Comparison of ENCODE assay signal across 1 cellular context in genomic region chr3:60365360-60365759, GRCh38.
TF ChIP-seq lines count a peak whose summit lies in the region.

No MANE protein-coding gene starts in this region.

TF ChIP-seq in GM12878, 131 proteins besides CTCF, POLR2A, EP300 and RAD21 (continued from another document):
- TF ChIP-seq ZBTB33 (IDR thresholded peaks at IDR 0.05): no peak
- peak; percentile 89 for TF ChIP-seq MTA2 (IDR thresholded peaks at IDR 0.05; ENCODE audit: low read depth)
- TF ChIP-seq ELK1 (IDR thresholded peaks at IDR 0.05; ENCODE audit: low read depth, low read length): no peak
- TF ChIP-seq ZSCAN29 (IDR thresholded peaks at IDR 0.05): no peak
- no peak for TF ChIP-seq E2F8 (IDR thresholded peaks at IDR 0.05; ENCODE audit: low read depth, partially characterized antibody)
- TF ChIP-seq MEF2B (IDR thresholded peaks at IDR 0.05; ENCODE audit: partially characterized antibody, poor library complexity, severe bottlenecking): peak; percentile 68
- no peak for TF ChIP-seq MLLT1 (IDR thresholded peaks at IDR 0.05)
- TF ChIP-seq JUND (IDR thresholded peaks at IDR 0.05; ENCODE audit: low read depth, low read length): 0 out of 2 replicates have a peak, but pooled peaks have one; percentile 27
- TF ChIP-seq GABPA (IDR thresholded peaks at IDR 0.05; ENCODE audit: low read depth): peak; percentile 49; the same call in 1 of the 2 replicates
- peak; percentile 92 for TF ChIP-seq ATF7 (IDR thresholded peaks at IDR 0.05; ENCODE audit: low read depth)
- no peak for TF ChIP-seq SMC3 (IDR thresholded peaks at IDR 0.05; ENCODE audit: borderline replicate concordance, low read length)
